Comparison of ENCODE assay signal across 15 cellular contexts in the genomic region with DNA sequence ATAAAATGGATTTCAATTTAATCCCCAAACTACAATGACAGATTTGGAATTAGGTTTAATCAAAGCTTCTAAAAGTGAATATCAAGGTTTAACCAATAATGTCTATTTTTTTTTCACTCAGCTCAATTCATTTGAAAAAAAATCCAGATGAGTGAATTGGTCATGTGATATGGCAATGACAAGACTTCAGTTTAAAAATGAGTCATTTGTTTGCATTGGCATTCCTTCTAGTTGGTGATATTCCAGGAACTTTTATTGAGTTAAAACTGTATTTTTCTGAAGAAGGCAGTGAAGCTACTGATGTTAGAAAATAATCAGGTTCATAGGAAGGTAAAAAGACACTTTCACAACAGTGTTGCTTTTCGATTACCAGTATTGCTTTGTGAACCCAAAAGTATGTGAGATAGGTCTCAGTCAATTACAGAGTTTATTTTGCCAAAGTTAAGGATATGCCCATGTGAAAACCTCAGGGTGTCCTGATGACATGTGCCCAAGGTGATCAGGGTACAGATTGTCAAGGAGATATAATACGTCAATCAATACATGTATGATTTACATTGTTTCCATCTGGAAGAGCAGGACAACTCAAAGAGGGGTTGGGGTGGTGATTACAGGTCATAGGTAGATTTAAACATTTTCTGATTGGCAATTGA.
DNase-seq lines count a peak whose midpoint lies in the region; ATAC-seq and TF ChIP-seq lines count a peak whose summit lies in the region.
"Had no signal": no experiment of that assay in that cellular context is flagged by ENCODE, and none has a peak within 500 bp of the region (broad histone marks: within the 10 kb centered on the region; RNA-seq: fewer than 3 reads in every experiment).

No MANE protein-coding gene starts in this region.

- H3K4me1 Mint-ChIP-seq in HFFc6 (ENCODE audit: low read depth): peaks cover 32% of the 10 kb centered on the region

- no peak overlapping the region for H3K4me3 ChIP-seq in AG04449 (ENCODE audit: low read depth, low read length)
- H3K4me3 ChIP-seq in body of pancreas: no peak overlapping the region
- H3K4me3 ChIP-seq: cardiac muscle cell, upper lobe of right lung had no signal

- intact Hi-C loops in body of pancreas (cut with DNase I): no loop called here

- peaks cover 16% of the 10 kb centered on the region for H3K36me3 Mint-ChIP-seq in HFFc6 (ENCODE audit: low read depth)

- H3K36me3 ChIP-seq in body of pancreas (replicated peaks in 1 of 2; ENCODE audit: insufficient read depth in 1 of 2, low read depth in 2 of 2): no peaks in the 10 kb centered on the region
- H3K36me3 ChIP-seq: cardiac muscle cell, upper lobe of right lung had no signal

- POLR2A ChIA-PET in AG04449 (lab: Yijun Ruan, JAX): interaction anchor here (0.7 kb wide), 1 partner anchor 9 kb away, joined by 4 read pairs; no protein-coding TSS in a partner anchor

- peak overlapping the region in 2 of 4 donors; percentile 41 to 44 for H3K27ac ChIP-seq in body of pancreas
- H3K27ac ChIP-seq: cardiac muscle cell, upper lobe of right lung had no signal

- DNase-seq in AG04449 (ENCODE audit: low read depth, low spot score) (peak; percentile 55), HFFc6 (peak; percentile 79), body of pancreas (no peak), kidney glomerular epithelial cell (lab: John Stamatoyannopoulos, UW) (peak; percentile 77), T-helper 1 cell (no peak), NCI-H1417 treated with DMSO at 0.1 percent for 48 hours (lab: John Stamatoyannopoulos, UW) (no peak), GF-D8 (lab: John Stamatoyannopoulos, UW) (no peak)
- DNase-seq: activated CD8-positive, alpha-beta T cell treated with anti-CD3 and anti-CD28 coated beads for 36 hours; activated effector memory CD4-positive, alpha-beta T cell treated with Interleukin-2 at 50 U/mL for 16 hours; posterior cingulate gyrus; stimulated activated CD4-positive, alpha-beta T cell treated with anti-CD3 and anti-CD28 coated beads, Interleukin-2, amount 100 ng/mL, for 24 hours; T1000; upper lobe of right lung had no signal

- peak overlapping the region; percentile 55 for H3K27ac Mint-ChIP-seq in HFFc6
- H3K27ac Mint-ChIP-seq: activated CD8-positive, alpha-beta T cell treated with anti-CD3 and anti-CD28 coated beads for 36 hours had no signal

- H3K27me3 ChIP-seq in body of pancreas: no peaks in the 10 kb centered on the region
- H3K27me3 ChIP-seq: cardiac muscle cell, upper lobe of right lung had no signal

- no peaks in the 10 kb centered on the region; the same call in 1 of the 2 replicates for H3K27me3 Mint-ChIP-seq in HFFc6 (ENCODE audit: insufficient read depth)
- H3K27me3 Mint-ChIP-seq: activated CD8-positive, alpha-beta T cell treated with anti-CD3 and anti-CD28 coated beads for 36 hours had no signal

- TF ChIP-seq CTCF in AG04449 (IDR thresholded peaks at IDR 0.05; ENCODE audit: insufficient read depth, low read length, missing control alignments) (no peak), HFFc6 (IDR thresholded peaks at IDR 0.05) (no peak), body of pancreas (IDR thresholded peaks at IDR 0.05) (no peak)

- CTCF ChIA-PET in AG04449 (lab: Yijun Ruan, JAX): no interaction called here

- 20 to 40% methylated on average over 2 of the region's 2 CpGs for WGBS in body of pancreas, 2 donors

- 0 out of 2 replicates have a peak, but pooled peaks cover 8% of the 10 kb centered on the region for H3K9me3 Mint-ChIP-seq in HFFc6

- no peaks in the 10 kb centered on the region for H3K9me3 ChIP-seq in body of pancreas
- H3K9me3 ChIP-seq: upper lobe of right lung had no signal

- H3K4me3 Mint-ChIP-seq in HFFc6: no peak overlapping the region
- H3K4me3 Mint-ChIP-seq: activated CD8-positive, alpha-beta T cell treated with anti-CD3 and anti-CD28 coated beads for 36 hours had no signal

- ATAC-seq in body of pancreas (peak; percentile 89), HG03097 (IDR thresholded peaks at IDR 0.05; ENCODE audit: low FRiP score, unreplicated experiment) (no peak)
- ATAC-seq: activated CD8-positive, alpha-beta T cell treated with anti-CD3 and anti-CD28 coated beads for 36 hours; upper lobe of right lung had no signal

- H3K4me1 ChIP-seq in body of pancreas: peaks cover 19% of the 10 kb centered on the region
- H3K4me1 ChIP-seq: upper lobe of right lung had no signal

- TF ChIP-seq POLR2A in body of pancreas (IDR thresholded peaks at IDR 0.05): no peak

Comparison
In these comparisons a context has a peak if more than half of its experiments do, and no peak if none do; other contexts are left out.
1. DNase-seq: peak in AG04449 (single experiment), HFFc6 (single experiment) and kidney glomerular epithelial cell (single experiment); none in body of pancreas (0 of 4), T-helper 1 cell (0 of 5), NCI-H1417 treated with DMSO at 0.1 percent for 48 hours (single experiment) and GF-D8 (single experiment).